ENCODE assay signal across 2 cellular contexts in genomic region chr19:38149597-38149996, GRCh38.
TF ChIP-seq lines count a peak whose summit lies in the region.

No MANE protein-coding gene starts in this region.

TF ChIP-seq in A549, 52 proteins besides CTCF, POLR2A, EP300 and RAD21:
- no peak for TF ChIP-seq RNF2 (IDR thresholded peaks at IDR 0.05; ENCODE audit: borderline replicate concordance, low read depth)
- TF ChIP-seq ATOH8 (CRISPR knock-in tag; IDR thresholded peaks at IDR 0.05; ENCODE audit: low read depth), result no peak
- TF ChIP-seq NR3C1 (IDR thresholded peaks at IDR 0.05), result no peak
- TF ChIP-seq JUNB (IDR thresholded peaks at IDR 0.05), result no peak
- TF ChIP-seq HEYL (CRISPR knock-in tag; IDR thresholded peaks at IDR 0.05), result no peak

TF ChIP-seq in H1, 55 proteins besides CTCF, POLR2A, EP300 and RAD21:
- no peak for TF ChIP-seq SP1 (IDR thresholded peaks at IDR 0.05; ENCODE audit: low read depth, low read length)
- no peak for TF ChIP-seq CHD1 (IDR thresholded peaks at IDR 0.05; ENCODE audit: low read depth, low read length)
- TF ChIP-seq CEBPB (IDR thresholded peaks at IDR 0.05; ENCODE audit: low read depth, low read length), result no peak
- no peak for TF ChIP-seq TAF1 (IDR thresholded peaks at IDR 0.05; ENCODE audit: low read depth, low read length)
- no peak for TF ChIP-seq NRF1 (IDR thresholded peaks at IDR 0.05; ENCODE audit: low read depth, low read length)
- TF ChIP-seq SIX5 (IDR thresholded peaks at IDR 0.05; ENCODE audit: low read depth, low read length), result peak; percentile 41
- TF ChIP-seq BRCA1 (IDR thresholded peaks at IDR 0.05; ENCODE audit: low read depth, low read length), result no peak
- no peak for TF ChIP-seq ASH2L (IDR thresholded peaks at IDR 0.05; ENCODE audit: low read length)
